Comparison of ENCODE assay signal across 33 cellular contexts in genomic region chr16:78686601-78687000, GRCh38.
"Had no signal": no experiment of that assay in that cellular context is flagged by ENCODE, and none has a peak within 500 bp of the region (broad histone marks: within the 10 kb centered on the region; RNA-seq: fewer than 3 reads in every experiment).

No MANE protein-coding gene starts in this region.

- H3K4me3 ChIP-seq: ascending aorta, esophagus muscularis mucosa, heart left ventricle, ovary, stomach, suprapubic skin, transverse colon had no signal

- H3K27me3 ChIP-seq: ascending aorta, esophagus muscularis mucosa, foreskin keratinocyte, heart left ventricle, ovary, stomach, suprapubic skin, transverse colon had no signal

- H3K4me1 Mint-ChIP-seq: activated CD4-positive, alpha-beta T cell treated with anti-CD3 and anti-CD28 coated beads, Interleukin-2, amount 10 ng/mL, durations not matched to agents 24 days and 14 days; activated naive CD8-positive, alpha-beta T cell treated with anti-CD3 and anti-CD28 coated beads, Interleukin-2, amount 10 ng/mL, durations not matched to agents 7 days and 5 days; naive thymus-derived CD4-positive, alpha-beta T cell; stimulated activated memory B cell treated with anti-CD40 and anti-IgM and Interleukin-4, amounts not matched to agents 10 μg/mL and 1 μg/mL and 100 μg/mL, for 72 hours; T-helper 17 cell had no signal

- H3K4me3 Mint-ChIP-seq: activated CD4-positive, alpha-beta memory T cell treated with anti-CD3 and anti-CD28 coated beads for 36 hours; activated CD4-positive, alpha-beta T cell treated with anti-CD3 and anti-CD28 coated beads, Interleukin-2, amount 10 ng/mL, durations not matched to agents 24 days and 14 days; activated naive CD4-positive, alpha-beta T cell treated with anti-CD3 and anti-CD28 coated beads for 36 hours; activated naive CD8-positive, alpha-beta T cell treated with anti-CD3 and anti-CD28 coated beads, Interleukin-2, amount 10 ng/mL, durations not matched to agents 7 days and 5 days; activated T-helper 1 cell treated with anti-CD3 and anti-CD28 coated beads, Interleukin-12 subunit alpha, Interleukin-12 subunit beta, Interleukin-2, Interleukin-4 antibody, amounts not matched to agents 30 ng/mL and 10 ng/mL and 1 ng/mL, durations not matched to agents 14 hours and 24 hours and 36 hours; brain; mesothelial cell of epicardium; naive thymus-derived CD4-positive, alpha-beta T cell; stimulated activated memory B cell treated with anti-CD40 and anti-IgM and Interleukin-4, amounts not matched to agents 10 μg/mL and 1 μg/mL and 100 μg/mL, for 72 hours; T-helper 17 cell had no signal

- H3K36me3 ChIP-seq: ascending aorta, esophagus muscularis mucosa, heart left ventricle, ovary, stomach, suprapubic skin, transverse colon had no signal

- H3K36me3 Mint-ChIP-seq: activated CD4-positive, alpha-beta memory T cell treated with anti-CD3 and anti-CD28 coated beads for 36 hours; activated naive CD8-positive, alpha-beta T cell treated with anti-CD3 and anti-CD28 coated beads, Interleukin-2, amount 10 ng/mL, durations not matched to agents 7 days and 5 days; brain; mesothelial cell of epicardium; stimulated activated memory B cell treated with anti-CD40 and anti-IgM and Interleukin-4, amounts not matched to agents 10 μg/mL and 1 μg/mL and 100 μg/mL, for 72 hours had no signal

- DNase-seq: activated CD4-positive, alpha-beta memory T cell treated with anti-CD3 and anti-CD28 coated beads for 36 hours; activated CD4-positive, alpha-beta T cell treated with anti-CD3 and anti-CD28 coated beads, Interleukin-2, amount 10 ng/mL, durations not matched to agents 24 days and 14 days; activated CD4-positive, CD25-positive, alpha-beta regulatory T cell treated with anti-CD3 and anti-CD28 coated beads, Interleukin-2, amount 50 U/mL, for 72 hours; activated CD8-positive, alpha-beta memory T cell treated with anti-CD3 and anti-CD28 coated beads, Interleukin-2, amount 50 U/mL, for 4 hours; activated effector memory CD4-positive, alpha-beta T cell treated with anti-CD3 and anti-CD28 coated beads, Interleukin-2, amount 50 U/mL, for 16 hours; activated naive CD4-positive, alpha-beta T cell treated with anti-CD3 and anti-CD28 coated beads for 36 hours; activated naive CD8-positive, alpha-beta T cell treated with anti-CD3 and anti-CD28 coated beads, Interleukin-2, amount 10 ng/mL, durations not matched to agents 7 days and 5 days; activated T-cell treated with anti-CD3 and anti-CD28 coated beads, Interleukin-2, amount 50 U/mL, for 1 hour; caudate nucleus; dermis blood vessel endothelial cell; effector CD4-positive, alpha-beta T cell; foreskin keratinocyte; heart left ventricle; mammary epithelial cell; naive thymus-derived CD4-positive, alpha-beta T cell; ovary; small intestine; stimulated activated CD4-positive, alpha-beta T cell treated with anti-CD3 and anti-CD28 coated beads, Interleukin-1b, Interleukin-23, amount 100 ng/mL, for 48 hours; stimulated activated CD4-positive, alpha-beta T cell treated with anti-CD3 and anti-CD28 coated beads, Interleukin-4, amount 100 ng/mL, for 4 hours; stimulated activated CD8-positive, alpha-beta memory T cell treated with anti-CD3 and anti-CD28 coated beads, Interleukin-4, amount 100 ng/mL, for 48 hours; stomach; T-helper 17 cell; T1000; transverse colon had no signal

- H3K4me1 ChIP-seq: stomach, transverse colon had no signal

- H3K27ac Mint-ChIP-seq: activated CD4-positive, alpha-beta memory T cell treated with anti-CD3 and anti-CD28 coated beads for 36 hours; activated CD4-positive, alpha-beta T cell treated with anti-CD3 and anti-CD28 coated beads, Interleukin-2, amount 10 ng/mL, durations not matched to agents 24 days and 14 days; activated naive CD4-positive, alpha-beta T cell treated with anti-CD3 and anti-CD28 coated beads for 36 hours; activated naive CD8-positive, alpha-beta T cell treated with anti-CD3 and anti-CD28 coated beads, Interleukin-2, amount 10 ng/mL, durations not matched to agents 7 days and 5 days; activated T-helper 1 cell treated with anti-CD3 and anti-CD28 coated beads, Interleukin-12 subunit alpha, Interleukin-12 subunit beta, Interleukin-2, Interleukin-4 antibody, amounts not matched to agents 30 ng/mL and 10 ng/mL and 1 ng/mL, durations not matched to agents 14 hours and 24 hours and 36 hours; mesothelial cell of epicardium; naive thymus-derived CD4-positive, alpha-beta T cell; progenitor cell of endocrine pancreas; stimulated activated memory B cell treated with anti-CD40 and anti-IgM and Interleukin-4, amounts not matched to agents 10 μg/mL and 1 μg/mL and 100 μg/mL, for 72 hours; T-helper 17 cell had no signal

- H3K9me3 ChIP-seq: ascending aorta, esophagus muscularis mucosa, heart left ventricle, ovary, stomach, suprapubic skin, transverse colon had no signal

- H3K27me3 Mint-ChIP-seq: activated CD4-positive, alpha-beta memory T cell treated with anti-CD3 and anti-CD28 coated beads for 36 hours; activated CD4-positive, alpha-beta T cell treated with anti-CD3 and anti-CD28 coated beads, Interleukin-2, amount 10 ng/mL, durations not matched to agents 24 days and 14 days; activated naive CD8-positive, alpha-beta T cell treated with anti-CD3 and anti-CD28 coated beads, Interleukin-2, amount 10 ng/mL, durations not matched to agents 7 days and 5 days; brain; naive thymus-derived CD4-positive, alpha-beta T cell; progenitor cell of endocrine pancreas; stimulated activated memory B cell treated with anti-CD40 and anti-IgM and Interleukin-4, amounts not matched to agents 10 μg/mL and 1 μg/mL and 100 μg/mL, for 72 hours; T-helper 17 cell had no signal

- H3K27ac ChIP-seq: ascending aorta, esophagus muscularis mucosa, stomach, transverse colon had no signal

- ATAC-seq: foreskin keratinocyte; heart left ventricle; naive thymus-derived CD4-positive, alpha-beta T cell; sciatic nerve; stimulated activated memory B cell treated with anti-CD40 and anti-IgM and Interleukin-4, amounts not matched to agents 10 μg/mL and 1 μg/mL and 100 μg/mL, for 72 hours; T-helper 17 cell had no signal

- H3K9me3 Mint-ChIP-seq: activated CD4-positive, alpha-beta memory T cell treated with anti-CD3 and anti-CD28 coated beads for 36 hours; activated CD4-positive, alpha-beta T cell treated with anti-CD3 and anti-CD28 coated beads, Interleukin-2, amount 10 ng/mL, durations not matched to agents 24 days and 14 days; activated naive CD4-positive, alpha-beta T cell treated with anti-CD3 and anti-CD28 coated beads for 36 hours; activated T-helper 1 cell treated with anti-CD3 and anti-CD28 coated beads, Interleukin-12 subunit alpha, Interleukin-12 subunit beta, Interleukin-2, Interleukin-4 antibody, amounts not matched to agents 30 ng/mL and 10 ng/mL and 1 ng/mL, durations not matched to agents 14 hours and 24 hours and 36 hours; brain; mesothelial cell of epicardium; stimulated activated memory B cell treated with anti-CD40 and anti-IgM and Interleukin-4, amounts not matched to agents 10 μg/mL and 1 μg/mL and 100 μg/mL, for 72 hours had no signal
